ENCODE assay signal across 16 cellular contexts in the genomic region with DNA sequence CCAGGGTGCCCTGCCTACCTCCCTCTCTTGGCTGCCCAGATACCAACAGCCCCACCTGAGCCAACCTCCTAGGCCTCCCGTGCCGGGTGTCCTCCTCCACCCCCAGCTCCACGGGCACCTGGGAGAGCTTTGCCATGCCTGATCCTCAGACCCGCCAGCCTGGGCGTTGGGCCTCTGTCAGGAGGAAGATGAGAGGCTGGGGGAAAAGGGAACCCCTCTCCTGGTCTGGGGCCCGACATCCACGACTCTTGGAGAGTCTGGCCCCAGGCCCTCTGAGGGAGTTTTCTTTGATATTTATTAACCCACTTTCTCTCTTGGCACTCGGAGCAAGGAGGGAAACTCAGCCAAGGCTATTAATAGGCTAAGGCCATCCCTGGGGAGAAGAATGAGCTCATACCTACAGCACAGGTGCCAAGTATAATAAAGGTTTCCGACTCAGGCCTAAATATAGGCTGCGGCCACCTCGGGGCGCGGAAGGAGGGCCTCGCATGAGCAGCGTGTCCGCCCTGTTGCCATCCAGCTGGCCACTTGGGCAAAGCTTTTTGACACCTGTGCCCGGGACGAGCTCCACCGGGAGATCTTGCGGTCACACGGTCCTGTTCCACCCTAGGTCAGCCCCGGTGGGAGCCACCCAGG.
DNase-seq lines count a peak whose midpoint lies in the region; ATAC-seq and TF ChIP-seq lines count a peak whose summit lies in the region.
"Had no signal": no experiment of that assay in that cellular context is flagged by ENCODE, and none has a peak within 500 bp of the region (broad histone marks: within the 10 kb centered on the region; RNA-seq: fewer than 3 reads in every experiment).

No MANE protein-coding gene starts in this region.

- H3K27me3 ChIP-seq in Karpas-422 (ENCODE audit: low read length), result no peaks in the 10 kb centered on the region

- CTCF ChIA-PET in OCI-LY7 (lab: Charles Lee; ENCODE audit: unreplicated experiment), result interaction anchor here (1.3 kb wide), 1 partner anchor 10 kb away, joined by 3 read pairs; no protein-coding TSS in a partner anchor

- intact Hi-C loops in OCI-LY7 (cut with micrococcal nuclease; ENCODE audit: unreplicated experiment), result no loop called here

- H2AFZ ChIP-seq in Karpas-422 (ENCODE audit: low read length), result no peak overlapping the region
- peak overlapping the region; percentile 45; the same call in 1 of the 2 replicates for H2AFZ ChIP-seq in OCI-LY7 (ENCODE audit: low read length)

- DNase-seq in A172 (ENCODE audit: low spot score) (peak; percentile 38), Karpas-422 (peak; percentile 59), OCI-LY7 (ENCODE audit: low spot score) (peak; percentile 91), left kidney (ENCODE audit: low read depth, low spot score) (peak; percentile 31), foreskin melanocyte (no peak)
- DNase-seq in activated T-cell treated with anti-CD3 and anti-CD28 coated beads, Interleukin-2, amount 50 U/mL, for 72 hours, result no peak
- DNase-seq in activated T-cell treated with anti-CD3 and anti-CD28 coated beads, Interleukin-2, amount 50 U/mL, for 48 hours, result no peak
- DNase-seq: activated CD4-positive, alpha-beta T cell treated with anti-CD3 and anti-CD28 coated beads, Interleukin-2, amount 50 U/mL, for 4 hours; activated gamma-delta T cell treated with Interleukin-2 at 50 U/mL for 16 hours; esophagus squamous epithelium; Kasumi-1; natural killer cell; T-cell had no signal

- H3K36me3 ChIP-seq in Karpas-422 (ENCODE audit: insufficient read depth, low read length), result no peaks in the 10 kb centered on the region
- no peaks in the 10 kb centered on the region for H3K36me3 ChIP-seq in OCI-LY7 (ENCODE audit: insufficient read depth, low read length)
- H3K36me3 ChIP-seq: esophagus squamous epithelium had no signal

- no peak overlapping the region for H3K9ac ChIP-seq in Karpas-422 (ENCODE audit: low read length)

- H3K4me2 ChIP-seq in Karpas-422 (ENCODE audit: low read depth, low read length, poor library complexity, severe bottlenecking) (no peak overlapping the region), OCI-LY7 (ENCODE audit: low read length) (peak overlapping the region; percentile 68)
- H3K4me2 ChIP-seq: smooth muscle cell had no signal

- POLR2A ChIA-PET in OCI-LY7 (lab: Charles Lee), result interaction anchor here (0.8 to 3.0 kb wide), 3 partner anchors 15 to 33 kb away, joined by 3 to 24 read pairs (median 4); no protein-coding TSS in a partner anchor

- peaks cover 19% of the 10 kb centered on the region for H3K27me3 Mint-ChIP-seq in activated T-cell treated with anti-CD3 and anti-CD28 coated beads, Interleukin-2, amount 50 U/mL, for 72 hours (ENCODE audit: low read depth)

- H3K27ac ChIP-seq in Karpas-422 (ENCODE audit: low read length) (no peak overlapping the region), OCI-LY7 (ENCODE audit: low read depth, low read length, poor library complexity, severe bottlenecking) (peak overlapping the region; percentile 78)
- H3K27ac ChIP-seq: esophagus squamous epithelium had no signal

- no TSS peak for BruUV-seq in OCI-LY7 (replicated peaks; lab: Mats Ljungman, UMichigan)

- H3K79me2 ChIP-seq in Karpas-422 (ENCODE audit: low read length) (no peaks in the 10 kb centered on the region), OCI-LY7 (ENCODE audit: insufficient read depth, low read depth, low read length) (no peaks in the 10 kb centered on the region)

- no peak overlapping the region for H3K27ac Mint-ChIP-seq in activated T-cell treated with anti-CD3 and anti-CD28 coated beads, Interleukin-2, amount 50 U/mL, for 72 hours
- H3K27ac Mint-ChIP-seq: natural killer cell, T-cell had no signal

- peaks cover 36% of the 10 kb centered on the region for H3K4me1 ChIP-seq in Karpas-422 (ENCODE audit: low read length)
- peaks cover 78% of the 10 kb centered on the region for H3K4me1 ChIP-seq in OCI-LY7 (ENCODE audit: insufficient read depth, low read length, poor library complexity, severe bottlenecking)

- no peaks in the 10 kb centered on the region; the same call in 1 of the 2 replicates for H4K20me1 ChIP-seq in Karpas-422 (ENCODE audit: insufficient read depth, low read depth, low read length)
- H4K20me1 ChIP-seq in OCI-LY7 (ENCODE audit: insufficient read depth, low read length), result no peaks in the 10 kb centered on the region

- H3K4me3 ChIP-seq in Karpas-422 (ENCODE audit: low read length), result no peak overlapping the region
- H3K4me3 ChIP-seq in OCI-LY7 (ENCODE audit: low read depth, low read length, poor library complexity, severe bottlenecking), result peak overlapping the region; percentile 28
- H3K4me3 ChIP-seq: esophagus squamous epithelium, smooth muscle cell had no signal

- no peaks in the 10 kb centered on the region for H3K9me2 ChIP-seq in Karpas-422 (replicated peaks; ENCODE audit: insufficient read depth, low read length)
- no peaks in the 10 kb centered on the region for H3K9me2 ChIP-seq in OCI-LY7 (ENCODE audit: insufficient read depth, low read length)

- H3K9me3 ChIP-seq in Karpas-422 (ENCODE audit: low read length) (no peaks in the 10 kb centered on the region), OCI-LY7 (ENCODE audit: low read length) (no peaks in the 10 kb centered on the region)
- H3K9me3 ChIP-seq: esophagus squamous epithelium had no signal

- ATAC-seq in activated T-cell treated with anti-CD3 and anti-CD28 coated beads, Interleukin-2, amount 50 U/mL, for 72 hours (replicated peaks in 1 of 2), result no peak
- no peak for ATAC-seq in GM19324 (IDR thresholded peaks at IDR 0.05; ENCODE audit: low FRiP score, unreplicated experiment)
- ATAC-seq: natural killer cell, T-cell had no signal

- H3K36me3 Mint-ChIP-seq in activated T-cell treated with anti-CD3 and anti-CD28 coated beads, Interleukin-2, amount 50 U/mL, for 72 hours (ENCODE audit: insufficient read depth in 2 of 2), result no peaks in the 10 kb centered on the region
- H3K36me3 Mint-ChIP-seq: natural killer cell, T-cell had no signal

- H3K9me3 Mint-ChIP-seq in activated T-cell treated with anti-CD3 and anti-CD28 coated beads, Interleukin-2, amount 50 U/mL, for 72 hours, result no peaks in the 10 kb centered on the region
- H3K9me3 Mint-ChIP-seq: central memory CD8-positive, alpha-beta T cell; natural killer cell; T-cell had no signal

- no peak overlapping the region for H3K4me3 Mint-ChIP-seq in activated T-cell treated with anti-CD3 and anti-CD28 coated beads, Interleukin-2, amount 50 U/mL, for 72 hours
- H3K4me3 Mint-ChIP-seq: central memory CD8-positive, alpha-beta T cell; natural killer cell; T-cell had no signal

- no peak for TF ChIP-seq CTCF in OCI-LY7 (conservative IDR thresholded peaks at IDR 0.05; ENCODE audit: low read length)

- H3K4me1 Mint-ChIP-seq in activated T-cell treated with anti-CD3 and anti-CD28 coated beads, Interleukin-2, amount 50 U/mL, for 72 hours (ENCODE audit: low read depth), result no peaks in the 10 kb centered on the region
- H3K4me1 Mint-ChIP-seq: central memory CD8-positive, alpha-beta T cell; T-cell had no signal

Comparison
In these comparisons a context has a peak if more than half of its experiments do, and no peak if none do; other contexts are left out.
1. DNase-seq: peak in A172 (single experiment), Karpas-422 (single experiment), OCI-LY7 (single experiment) and left kidney (single experiment); none in activated T-cell treated with anti-CD3 and anti-CD28 coated beads, Interleukin-2, amount 50 U/mL, for 72 hours (0 of 2), activated T-cell treated with anti-CD3 and anti-CD28 coated beads, Interleukin-2, amount 50 U/mL, for 48 hours (0 of 2) and foreskin melanocyte (single experiment).